In the genomic region with DNA sequence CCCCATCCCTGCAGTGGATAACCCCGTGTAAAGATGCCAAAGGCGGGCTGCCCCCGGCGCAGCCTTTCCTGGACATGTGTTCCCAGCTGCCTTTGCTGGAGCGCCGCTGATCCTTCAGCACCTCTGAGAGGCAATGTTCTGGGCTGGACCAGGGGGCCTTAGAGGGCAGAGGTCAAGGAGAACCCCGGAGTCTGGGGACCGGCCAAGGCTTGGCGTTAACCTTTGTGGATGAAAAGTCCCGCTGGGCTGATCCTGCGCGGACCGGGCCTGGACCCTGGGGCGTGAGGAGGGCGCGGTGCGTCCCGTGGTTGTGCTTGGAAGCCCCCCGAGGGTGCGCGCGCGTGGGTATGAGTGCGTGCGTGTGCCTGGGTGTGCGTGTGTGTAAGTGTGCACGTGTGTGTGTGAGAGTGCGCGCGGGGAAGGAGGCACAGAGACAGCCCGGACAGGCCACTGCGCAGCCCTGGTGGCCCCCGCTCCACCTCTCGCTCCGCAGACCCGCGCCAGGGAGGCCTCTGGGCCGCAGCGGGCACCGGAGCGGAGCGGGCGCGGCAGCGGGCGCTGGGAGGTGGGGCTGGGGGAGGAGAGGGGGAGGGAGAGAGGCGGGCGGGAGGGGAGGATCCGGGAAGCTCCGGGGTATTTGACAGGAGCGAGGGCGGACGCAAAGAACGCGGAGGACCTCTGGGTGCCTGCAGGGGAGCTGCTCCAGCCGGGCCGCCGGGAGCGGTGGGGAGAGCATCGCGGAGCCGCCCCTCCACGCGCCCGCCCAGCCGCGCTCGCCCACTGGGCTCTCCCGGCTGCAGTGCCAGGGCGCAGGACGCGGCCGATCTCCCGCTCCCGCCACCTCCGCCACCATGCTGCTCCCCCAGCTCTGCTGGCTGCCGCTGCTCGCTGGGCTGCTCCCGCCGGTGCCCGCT, we compare ENCODE assay signal across 11 cellular contexts. TPM values are rescaled to one million over a fixed set of nuclear protein-coding genes. Genes with fewer than 3 reads are reported as not detected.
DNase-seq lines count a peak whose midpoint lies in the region; ATAC-seq and TF ChIP-seq lines count a peak whose summit lies in the region.
"Had no signal": no experiment of that assay in that cellular context is flagged by ENCODE, and none has a peak within 500 bp of the region (broad histone marks: within the 10 kb centered on the region; RNA-seq: fewer than 3 reads in every experiment).

A gene with protein sequence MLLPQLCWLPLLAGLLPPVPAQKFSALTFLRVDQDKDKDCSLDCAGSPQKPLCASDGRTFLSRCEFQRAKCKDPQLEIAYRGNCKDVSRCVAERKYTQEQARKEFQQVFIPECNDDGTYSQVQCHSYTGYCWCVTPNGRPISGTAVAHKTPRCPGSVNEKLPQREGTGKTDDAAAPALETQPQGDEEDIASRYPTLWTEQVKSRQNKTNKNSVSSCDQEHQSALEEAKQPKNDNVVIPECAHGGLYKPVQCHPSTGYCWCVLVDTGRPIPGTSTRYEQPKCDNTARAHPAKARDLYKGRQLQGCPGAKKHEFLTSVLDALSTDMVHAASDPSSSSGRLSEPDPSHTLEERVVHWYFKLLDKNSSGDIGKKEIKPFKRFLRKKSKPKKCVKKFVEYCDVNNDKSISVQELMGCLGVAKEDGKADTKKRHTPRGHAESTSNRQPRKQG (plus strand): TSS at position 665 of the 914 bp plus-strand sequence. CDS start 187 bp downstream, at position 852.

- CTCF ChIA-PET in Caco-2 (lab: Charles Lee) = no interaction called here

- peaks cover 24% of the 10 kb centered on the region for H3K27me3 Mint-ChIP-seq in Caco-2 (ENCODE audit: insufficient read depth, unreplicated experiment)

- H3K9me3 ChIP-seq in Caco-2 (0 out of 2 replicates have a peak, but pooled peaks cover 5% of the 10 kb centered on the region), right cardiac atrium (ENCODE audit: control insufficient read depth, low read length) (no peaks in the 10 kb centered on the region), prostate gland (no peaks in the 10 kb centered on the region)
- H3K9me3 ChIP-seq: neutrophil had no signal

- H3K4me3 Mint-ChIP-seq in Caco-2 (ENCODE audit: unreplicated experiment) = peak within 1 kb of the TSS; percentile 72
- H3K4me3 Mint-ChIP-seq: stimulated activated naive CD8-positive, alpha-beta T cell treated with anti-CD3 and anti-CD28 coated beads, Interleukin-15, Interleukin-2, amounts not matched to agents 100 ng/mL and 50 ng/mL, for 24 hours had no signal

- H3K36me3 ChIP-seq in Caco-2 (ENCODE audit: control insufficient read depth, insufficient read depth, low read length) = no peaks in the 10 kb centered on the region
- no peaks in the 10 kb centered on the region for H3K36me3 ChIP-seq in prostate gland
- H3K36me3 ChIP-seq: neutrophil had no signal

- no TSS peak for BruUV-seq in Caco-2 (replicated peaks; lab: Mats Ljungman, UMichigan)

- TF ChIP-seq POLR2A in prostate gland (IDR thresholded peaks at IDR 0.05) = no peak

- ATAC-seq in right cardiac atrium = peak; percentile 78
- ATAC-seq in GM18867 (IDR thresholded peaks at IDR 0.05; ENCODE audit: unreplicated experiment) = no peak
- no peak for ATAC-seq in HG03354 (IDR thresholded peaks at IDR 0.05; ENCODE audit: poor library complexity, severe bottlenecking, unreplicated experiment)
- ATAC-seq: K562 had no signal

- H3K4me1 ChIP-seq in Caco-2 (peaks cover 12% of the 10 kb centered on the region; the same call in 1 of the 2 replicates), right cardiac atrium (ENCODE audit: control insufficient read depth, insufficient read depth, low read length) (no peaks in the 10 kb centered on the region), prostate gland (replicated peaks) (no peaks in the 10 kb centered on the region)

- no peak within 1 kb of the TSS for H3K27ac Mint-ChIP-seq in Caco-2 (ENCODE audit: unreplicated experiment)
- H3K27ac Mint-ChIP-seq: stimulated activated naive CD8-positive, alpha-beta T cell treated with anti-CD3 and anti-CD28 coated beads, Interleukin-15, Interleukin-2, amounts not matched to agents 100 ng/mL and 50 ng/mL, for 24 hours had no signal

- no peaks in the 10 kb centered on the region for H3K9me3 Mint-ChIP-seq in Caco-2 (ENCODE audit: unreplicated experiment)
- H3K9me3 Mint-ChIP-seq: stimulated activated naive CD8-positive, alpha-beta T cell treated with anti-CD3 and anti-CD28 coated beads, Interleukin-15, Interleukin-2, amounts not matched to agents 100 ng/mL and 50 ng/mL, for 24 hours had no signal

- peaks cover 6% of the 10 kb centered on the region for H3K4me1 Mint-ChIP-seq in Caco-2 (ENCODE audit: low read depth, unreplicated experiment)

- POLR2A ChIA-PET in Caco-2 (lab: Charles Lee) = no interaction called here

- H3K27me3 ChIP-seq in Caco-2 (replicated peaks; ENCODE audit: control insufficient read depth, insufficient read depth, low read length) (peaks cover 2% of the 10 kb centered on the region; the same call in 1 of the 2 replicates), right cardiac atrium (ENCODE audit: control insufficient read depth, insufficient read depth) (no peaks in the 10 kb centered on the region), prostate gland (replicated peaks; ENCODE audit: insufficient read depth) (no peaks in the 10 kb centered on the region)

- 3% methylated on average over 81 of the region's 81 CpGs for WGBS in right cardiac atrium
- 4% methylated on average over 66 of the region's 81 CpGs for WGBS in prostate gland

- intact Hi-C loops in Caco-2 (cut with micrococcal nuclease; ENCODE audit: unreplicated experiment) (loop anchor here (5.0 kb wide), 1 partner anchor 68 kb away; no protein-coding TSS in a partner anchor), right cardiac atrium (cut with DNase I) (no loop called here), prostate gland (cut with DNase I) (loop anchor here (5.0 kb wide), 1 partner anchor 68 kb away; no protein-coding TSS in a partner anchor)

- H3K36me3 Mint-ChIP-seq in Caco-2 (ENCODE audit: insufficient read depth, unreplicated experiment) = no peaks in the 10 kb centered on the region

- DNase-seq in Caco-2 (peak in 1 of 2 experiments; percentile 46), NCI-H69 (lab: John Stamatoyannopoulos, UW) (peak; percentile 73), right cardiac atrium (peak; percentile 39 to 82 (median 80)), prostate gland (ENCODE audit: low spot score) (peak; percentile 40), superior temporal gyrus (ENCODE audit: extremely low spot score) (no peak), medulla oblongata (ENCODE audit: extremely low spot score) (no peak)

- H3K4me3 ChIP-seq in Caco-2 (ENCODE audit: low read depth, low read length) (peak within 1 kb of the TSS; percentile 56), right cardiac atrium (ENCODE audit: low read length) (peak within 1 kb of the TSS; percentile 53), prostate gland (peak within 1 kb of the TSS; percentile 42 to 47)
- H3K4me3 ChIP-seq: K562 had no signal

- H3K27ac ChIP-seq in right cardiac atrium (ENCODE audit: low read length) = no peak within 1 kb of the TSS
- H3K27ac ChIP-seq in prostate gland = peak within 1 kb of the TSS in 1 of 2 donors; percentile 37
- H3K27ac ChIP-seq: neutrophil had no signal

- no peak for TF ChIP-seq CTCF in Caco-2 (IDR thresholded peaks at IDR 0.05; ENCODE audit: insufficient read depth in 1 of 2, low read depth in 1 of 2, low read length in 1 of 2, severe bottlenecking in 1 of 2, unreplicated experiment in 1 of 2)
- peak in 1 of 4 experiments; percentile 10 for TF ChIP-seq CTCF in prostate gland (IDR thresholded peaks at IDR 0.05)

RNA-seq across cellular contexts. Expression of the gene that starts here (rescaled TPM):
- total RNA-seq in Caco-2 (2022) (2.8 and 4.5 TPM in 2 replicates), right cardiac atrium (10 to 100 TPM in 2 of 4 donors, 1 to 10 TPM in 2; 6.0 to 16.0 (median 10.3) TPM), prostate gland (100 to 1,000 TPM in 1 of 2 donors, 10 to 100 TPM in 1; 17.8 to 167 TPM)
- polyA plus RNA-seq in right cardiac atrium = 16.7 TPM

Comparison
In these comparisons a context has a peak if more than half of its experiments do, and no peak if none do; other contexts are left out.
1. DNase-seq: peak in NCI-H69 (single experiment), right cardiac atrium (3 of 3) and prostate gland (single experiment); none in superior temporal gyrus (single experiment) and medulla oblongata (single experiment).
2. ATAC-seq: peak in right cardiac atrium (2 of 2); none in GM18867 (single experiment) and HG03354 (single experiment).
3. intact Hi-C loops: an anchor here in Caco-2 (5.0 kb wide) and prostate gland (5.0 kb wide); none called in right cardiac atrium.
4. Peak in every context shown above with its lines, with median percentiles within 50 percentile points of each other: H3K4me3 ChIP-seq.